ENCODE assay signal across 29 cellular contexts in the genomic region with DNA sequence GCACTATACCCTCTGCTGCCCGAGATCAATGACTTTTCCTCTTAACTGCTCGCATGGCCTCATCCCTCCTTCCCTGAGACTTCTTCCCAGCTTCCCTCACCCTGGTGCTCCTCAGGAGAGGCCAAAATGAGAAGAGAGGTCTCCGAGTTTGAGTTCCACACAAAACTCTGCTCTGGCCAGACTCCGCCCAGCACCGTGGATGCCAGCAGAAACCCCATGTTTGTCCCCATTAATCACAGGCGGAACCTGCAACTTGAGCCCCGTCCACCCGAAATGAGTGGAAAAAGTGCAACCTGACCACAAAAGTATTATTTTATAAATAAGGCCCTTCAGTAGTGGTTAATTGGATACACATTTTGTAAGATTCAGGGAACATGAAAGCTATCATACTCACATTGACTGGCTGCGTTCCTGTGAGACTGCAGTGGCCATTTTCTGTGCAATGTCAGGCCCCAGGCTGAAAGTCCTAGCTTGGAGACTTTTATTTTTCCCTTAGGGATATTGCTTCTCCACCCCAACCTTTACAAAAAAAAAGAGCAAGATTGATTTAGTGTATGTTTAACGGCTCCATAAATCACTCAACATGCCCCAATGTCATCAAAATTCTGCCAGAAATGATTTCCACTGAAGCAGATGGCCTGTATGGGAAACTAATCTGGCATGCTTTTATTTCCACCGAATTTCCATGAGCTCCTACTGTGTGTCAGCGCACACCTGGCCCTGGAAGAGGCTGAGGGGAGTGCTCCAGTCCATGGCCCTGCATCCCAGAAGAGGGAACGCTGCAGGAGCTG.
"Had no signal": no experiment of that assay in that cellular context is flagged by ENCODE, and none has a peak within 500 bp of the region (broad histone marks: within the 10 kb centered on the region; RNA-seq: fewer than 3 reads in every experiment).

No MANE protein-coding gene starts in this region.

- H3K9me3 Mint-ChIP-seq: natural killer cell treated with Interleukin-12 subunit alpha and Interleukin-12 subunit beta and Interleukin-15 and Interleukin-18, amount 100 ng/mL, for 72 hours; stimulated activated memory B cell treated with anti-CD40 and anti-IgM and Interleukin-4, amounts not matched to agents 10 μg/mL and 1 μg/mL and 100 μg/mL, for 72 hours; stimulated activated naive CD8-positive, alpha-beta T cell treated with anti-CD3 and anti-CD28 coated beads, Interleukin-15, amount 100 ng/mL, for 72 hours had no signal

- H3K36me3 ChIP-seq: neutrophil, right lobe of liver, sigmoid colon, thoracic aorta, thyroid gland, tibial nerve, upper lobe of left lung, vagina had no signal

- H3K27me3 ChIP-seq: right lobe of liver, thyroid gland, tibial nerve, upper lobe of left lung, vagina had no signal

- H3K4me3 Mint-ChIP-seq: naive thymus-derived CD8-positive, alpha-beta T cell; natural killer cell treated with Interleukin-12 subunit alpha and Interleukin-12 subunit beta and Interleukin-15 and Interleukin-18, amount 100 ng/mL, for 72 hours; stimulated activated memory B cell treated with anti-CD40 and anti-IgM and Interleukin-4, amounts not matched to agents 10 μg/mL and 1 μg/mL and 100 μg/mL, for 72 hours; stimulated activated naive CD8-positive, alpha-beta T cell treated with anti-CD3 and anti-CD28 coated beads, Interleukin-15, amount 100 ng/mL, for 72 hours had no signal

- H3K9me3 ChIP-seq: neutrophil, psoas muscle, right lobe of liver, sigmoid colon, thoracic aorta, thyroid gland, tibial nerve, upper lobe of left lung, vagina had no signal

- ATAC-seq: naive thymus-derived CD8-positive, alpha-beta T cell; natural killer cell treated with Interleukin-12 subunit alpha and Interleukin-12 subunit beta and Interleukin-15 and Interleukin-18, amount 100 ng/mL, for 72 hours; psoas muscle; right cardiac atrium; right lobe of liver; stimulated activated memory B cell treated with anti-CD40 and anti-IgM and Interleukin-4, amounts not matched to agents 10 μg/mL and 1 μg/mL and 100 μg/mL, for 72 hours; stimulated activated naive CD8-positive, alpha-beta T cell treated with anti-CD3 and anti-CD28 coated beads, Interleukin-15, amount 100 ng/mL, for 72 hours; stimulated activated naive CD8-positive, alpha-beta T cell treated with anti-CD3 and anti-CD28 coated beads, Interleukin-15, Interleukin-2, amounts not matched to agents 100 U/mL and 50 U/mL, for 24 hours had no signal

- H3K4me3 ChIP-seq: psoas muscle, right lobe of liver, sigmoid colon, thoracic aorta, thyroid gland, tibial nerve, upper lobe of left lung, vagina had no signal

- H3K79me2 ChIP-seq: parathyroid adenoma had no signal

- H2AFZ ChIP-seq: parathyroid adenoma had no signal

- DNase-seq: naive B cell; naive thymus-derived CD8-positive, alpha-beta T cell; nucleus accumbens; posterior cingulate gyrus; psoas muscle; right cardiac atrium; right lobe of liver; sigmoid colon; small intestine; stimulated activated CD4-positive, alpha-beta T cell treated with anti-CD3 and anti-CD28 coated beads, Interleukin-12 subunit alpha, Interleukin-12 subunit beta, amount 100 ng/mL, for 4 hours; stimulated activated CD4-positive, alpha-beta T cell treated with anti-CD3 and anti-CD28 coated beads, Interleukin-1b, Interleukin-23, amount 100 ng/mL, for 48 hours; stimulated activated CD4-positive, alpha-beta T cell treated with anti-CD3 and anti-CD28 coated beads, Interleukin-4, amount 100 ng/mL, for 1 hour; stimulated activated CD4-positive, alpha-beta T cell treated with anti-CD3 and anti-CD28 coated beads, Interleukin-4, amount 100 ng/mL, for 4 hours; stimulated activated CD8-positive, alpha-beta memory T cell treated with anti-CD3 and anti-CD28 coated beads, Interleukin-4, amount 100 ng/mL, for 48 hours; stimulated activated naive CD4-positive, alpha-beta T cell; stimulated activated naive CD8-positive, alpha-beta T cell treated with anti-CD3 and anti-CD28 coated beads, Interleukin-15, amount 100 ng/mL, for 72 hours; stimulated activated naive CD8-positive, alpha-beta T cell treated with anti-CD3 and anti-CD28 coated beads, Interleukin-15, Interleukin-2, amounts not matched to agents 100 U/mL and 50 U/mL, for 24 hours; thyroid gland; trophoblast cell; upper lobe of left lung had no signal

- H3K27ac Mint-ChIP-seq: naive B cell; natural killer cell treated with Interleukin-12 subunit alpha and Interleukin-12 subunit beta and Interleukin-15 and Interleukin-18, amount 100 ng/mL, for 72 hours; progenitor cell of endocrine pancreas; stimulated activated memory B cell treated with anti-CD40 and anti-IgM and Interleukin-4, amounts not matched to agents 10 μg/mL and 1 μg/mL and 100 μg/mL, for 72 hours; stimulated activated naive CD8-positive, alpha-beta T cell treated with anti-CD3 and anti-CD28 coated beads, Interleukin-15, amount 100 ng/mL, for 72 hours had no signal

- H3K27ac ChIP-seq: neutrophil, parathyroid adenoma, psoas muscle, right lobe of liver, sigmoid colon, thoracic aorta, thyroid gland, tibial nerve, upper lobe of left lung, vagina had no signal

- H3K4me1 ChIP-seq: parathyroid adenoma, psoas muscle, right lobe of liver, sigmoid colon, tibial nerve, upper lobe of left lung, vagina had no signal

- H3K4me1 Mint-ChIP-seq: naive B cell; naive thymus-derived CD8-positive, alpha-beta T cell; stimulated activated memory B cell treated with anti-CD40 and anti-IgM and Interleukin-4, amounts not matched to agents 10 μg/mL and 1 μg/mL and 100 μg/mL, for 72 hours; stimulated activated naive CD8-positive, alpha-beta T cell treated with anti-CD3 and anti-CD28 coated beads, Interleukin-15, amount 100 ng/mL, for 72 hours had no signal

- H3K36me3 Mint-ChIP-seq: naive B cell; naive thymus-derived CD8-positive, alpha-beta T cell; natural killer cell treated with Interleukin-12 subunit alpha and Interleukin-12 subunit beta and Interleukin-15 and Interleukin-18, amount 100 ng/mL, for 72 hours; stimulated activated memory B cell treated with anti-CD40 and anti-IgM and Interleukin-4, amounts not matched to agents 10 μg/mL and 1 μg/mL and 100 μg/mL, for 72 hours had no signal

- FAIRE-seq: small intestine, urothelium cell line had no signal
